ENCODE assay signal across 20 cellular contexts in the genomic region with DNA sequence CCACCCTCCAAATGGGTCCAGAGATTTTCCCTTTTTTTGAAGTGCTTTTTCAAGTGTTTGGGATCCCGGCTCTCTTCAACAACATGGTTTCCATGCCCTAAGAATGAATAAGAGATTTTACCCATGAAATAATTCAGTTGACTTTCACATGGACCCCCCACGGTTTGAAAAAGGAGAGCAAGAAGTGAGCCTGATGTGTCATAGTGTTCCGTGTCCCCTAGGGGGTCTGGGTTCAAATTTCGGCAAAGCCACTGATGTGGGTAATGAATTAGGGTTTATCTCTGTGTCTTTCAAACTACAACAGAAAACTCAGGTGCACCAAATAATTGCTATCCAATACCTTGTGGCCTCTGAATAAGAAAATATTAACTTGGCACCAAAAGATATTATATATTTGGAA. TPM values are rescaled to one million over a fixed set of nuclear protein-coding genes. Genes with fewer than 3 reads are reported as not detected.
DNase-seq lines count a peak whose midpoint lies in the region; ATAC-seq and TF ChIP-seq lines count a peak whose summit lies in the region.
"Had no signal": no experiment of that assay in that cellular context is flagged by ENCODE, and none has a peak within 500 bp of the region (broad histone marks: within the 10 kb centered on the region; RNA-seq: fewer than 3 reads in every experiment).

No MANE protein-coding gene starts in this region.

- no peak overlapping the region for H3K14ac ChIP-seq in IMR-90 (replicated peaks; ENCODE audit: low read depth, low read length)

- H2AFZ ChIP-seq in IMR-90 (replicated peaks; ENCODE audit: low read length, poor library complexity) = no peak overlapping the region

- dilution Hi-C loops in IMR-90 (cut with HindIII; ENCODE audit: low sequenced_read_pairs, unreplicated experiment) = no loop called here

- no peak overlapping the region for H2BK120ac ChIP-seq in IMR-90 (ENCODE audit: low read depth, low read length)

- TF ChIP-seq EP300 in esophagus muscularis mucosa (IDR thresholded peaks at IDR 0.05) = no peak

- peaks cover 11% of the 10 kb centered on the region in 2 experiments; a peak in 2 of 4 replicates for H3K79me1 ChIP-seq in IMR-90 (ENCODE audit: low read depth in 1 of 2, low read length in 2 of 2)

- no peak overlapping the region; the same call in 1 of the 2 replicates for H3K4ac ChIP-seq in IMR-90 (ENCODE audit: low read depth, low read length)

- H3K56ac ChIP-seq in IMR-90 (ENCODE audit: extremely low read depth, insufficient read depth, low read length) = no peak overlapping the region

- H2BK15ac ChIP-seq in IMR-90 (ENCODE audit: low read depth, low read length) = 0 out of 3 replicates have a peak overlapping the region, but pooled peaks have one; percentile 0

- WGBS in IMR-90 (ENCODE audit: extremely low coverage in 2 of 2, insufficient read length in 1 of 2), 2 experiments = 60% methylated on average over 1 of the region's 4 CpGs; no CpG with 5 or more reads in 1 of the 2 experiments
- WGBS in esophagus muscularis mucosa = 70% methylated on average over 4 of the region's 4 CpGs
- 79 to 80% methylated on average over 4 of the region's 4 CpGs for WGBS in thyroid gland, 2 donors

- TF ChIP-seq CTCF in IMR-90 (conservative IDR thresholded peaks at IDR 0.05; ENCODE audit: low read depth, low read length) = no peak
- TF ChIP-seq CTCF in esophagus muscularis mucosa (IDR thresholded peaks at IDR 0.05) = no peak
- TF ChIP-seq CTCF in neural crest cell (conservative IDR thresholded peaks at IDR 0.05) = no peak
- no peak for TF ChIP-seq CTCF in thyroid gland (IDR thresholded peaks at IDR 0.05)

- no peaks in the 10 kb centered on the region for H4K20me1 ChIP-seq in IMR-90 (ENCODE audit: insufficient read depth, low read length)

- 0 out of 2 replicates have a peak, but pooled peaks cover 2% of the 10 kb centered on the region for H3K9me1 ChIP-seq in IMR-90 (ENCODE audit: insufficient read depth, low read length)

- H2BK5ac ChIP-seq in IMR-90 (ENCODE audit: low read depth, low read length, poor library complexity, severe bottlenecking) = no peak overlapping the region

- H3K27ac ChIP-seq in IMR-90 (ENCODE audit: insufficient read depth, low read length) (no peak overlapping the region), esophagus muscularis mucosa (replicated peaks in 1 of 4) (peak overlapping the region; percentile 96 to 97 (median 96)), thyroid gland (peak overlapping the region in 2 of 3 donors; percentile 21 to 97)
- H3K27ac ChIP-seq: C4-2B, RWPE1, tibial artery had no signal

- no peak overlapping the region; the same call in 1 of the 2 replicates for H3K18ac ChIP-seq in IMR-90 (ENCODE audit: low read depth, low read length)

- TF ChIP-seq POLR2A in IMR-90 (IDR thresholded peaks at IDR 0.05; ENCODE audit: low read depth, low read length) (no peak), esophagus muscularis mucosa (IDR thresholded peaks at IDR 0.05; ENCODE audit: low read depth) (no peak), thyroid gland (IDR thresholded peaks at IDR 0.05) (no peak)

- H3K4me2 ChIP-seq in IMR-90 (ENCODE audit: low read depth, low read length) = no peak overlapping the region

- H3K36me3 Mint-ChIP-seq in neural crest cell (ENCODE audit: low read depth) = peaks cover 17% of the 10 kb centered on the region

- H3K9me3 Mint-ChIP-seq in neural crest cell = no peaks in the 10 kb centered on the region
- H3K9me3 Mint-ChIP-seq: activated naive CD8-positive, alpha-beta T cell treated with anti-CD3 and anti-CD28 coated beads, Interleukin-2, amount 10 ng/mL, durations not matched to agents 7 days and 5 days had no signal

- H2AK9ac ChIP-seq in IMR-90 (replicated peaks; ENCODE audit: low read depth, low read length, poor library complexity) = no peak overlapping the region

- POLR2A ChIA-PET in IMR-90 (lab: Charles Lee; ENCODE audit: unreplicated experiment) = no interaction called here

- no peaks in the 10 kb centered on the region; the same call in 1 of the 2 replicates for H3K27me3 ChIP-seq in IMR-90 (ENCODE audit: control insufficient read depth, insufficient read depth, low read length)
- no peaks in the 10 kb centered on the region for H3K27me3 ChIP-seq in esophagus muscularis mucosa
- H3K27me3 ChIP-seq in thyroid gland = no peaks in the 10 kb centered on the region
- H3K27me3 ChIP-seq: MG63, tibial artery had no signal

- peaks cover 16% of the 10 kb centered on the region for H3K27me3 Mint-ChIP-seq in neural crest cell (ENCODE audit: low read depth)

- intact Hi-C loops in IMR-90 (cut with micrococcal nuclease) = loop anchor here (5.0 kb wide), 4 partner anchors 47 to 572 kb away; partner anchors contain the start of gene CCDC80
- intact Hi-C loops in esophagus muscularis mucosa (cut with DNase I) = loop anchor here (5.0 kb wide), 4 partner anchors 33 to 162 kb away; no protein-coding TSS in a partner anchor
- intact Hi-C loops in thyroid gland (cut with DNase I) = no loop called here

- TF ChIP-seq RAD21 in IMR-90 (IDR thresholded peaks at IDR 0.05; ENCODE audit: low read length) = no peak

- H4K8ac ChIP-seq in IMR-90 (ENCODE audit: low read depth in 2 of 2, low read length in 2 of 2) = no peak overlapping the region

- no peak overlapping the region for H4K91ac ChIP-seq in IMR-90 (ENCODE audit: insufficient read depth, low read depth, low read length)

- CTCF ChIA-PET in IMR-90 (lab: Yijun Ruan, JAX) = no interaction called here

- H2BK20ac ChIP-seq in IMR-90 (ENCODE audit: low read depth, low read length) = no peak overlapping the region

- DNase-seq in IMR-90 = no peak
- peak; percentile 68 for DNase-seq in esophagus muscularis mucosa (ENCODE audit: extremely low spot score)
- DNase-seq in neural crest cell (ENCODE audit: low read depth, low spot score) = no peak
- no peak for DNase-seq in thyroid gland
- DNase-seq in islet precursor cell = no peak
- DNase-seq in SKM-1 treated with dmso at 0.1 percent for 144 hours (lab: John Stamatoyannopoulos, UW; ENCODE audit: unreplicated experiment) = no peak
- DNase-seq: activated CD4-positive, alpha-beta T cell treated with anti-CD3 and anti-CD28 coated beads, Interleukin-2, amount 50 U/mL, for 48 hours; activated naive CD8-positive, alpha-beta T cell treated with anti-CD3 and anti-CD28 coated beads, Interleukin-2, amount 10 ng/mL, durations not matched to agents 7 days and 5 days; DMS79 treated with DMSO at 0.1 percent for 48 hours; left colon; MG63; NCI-H187; posterior cingulate gyrus; spleen; tibial artery had no signal

- H3K4me1 Mint-ChIP-seq in neural crest cell = peaks cover 77% of the 10 kb centered on the region

- H3K36me3 ChIP-seq in IMR-90 (ENCODE audit: control insufficient read depth, insufficient read depth, low read length) (peaks cover 14% of the 10 kb centered on the region), esophagus muscularis mucosa (peaks cover 0 to 32% (median 14%) of the 10 kb centered on the region in 4 donors), thyroid gland (peaks cover 9 to 14% of the 10 kb centered on the region in 2 donors)
- H3K36me3 ChIP-seq: MG63, spleen had no signal

- H3K9me3 ChIP-seq in IMR-90 (ENCODE audit: control insufficient read depth, insufficient read depth, low read length) = no peaks in the 10 kb centered on the region
- no peaks in the 10 kb centered on the region for H3K9me3 ChIP-seq in esophagus muscularis mucosa
- no peaks in the 10 kb centered on the region for H3K9me3 ChIP-seq in thyroid gland
- H3K9me3 ChIP-seq: MG63, spleen, tibial artery had no signal

- H4K5ac ChIP-seq in IMR-90 (ENCODE audit: low read depth, low read length) = no peak overlapping the region

- no peak overlapping the region for H3K23ac ChIP-seq in IMR-90 (ENCODE audit: low read depth, low read length)

- in situ Hi-C loops in IMR-90 (cut with MboI; ENCODE audit: low sequenced_read_pairs) = no loop called here

- H3K4me1 ChIP-seq in IMR-90 (ENCODE audit: control insufficient read depth, insufficient read depth, low read length) (peaks cover 16% of the 10 kb centered on the region), esophagus muscularis mucosa (peaks cover 6 to 74% (median 71%) of the 10 kb centered on the region in 4 donors), thyroid gland (peaks cover 21 to 23% of the 10 kb centered on the region in 2 donors)

- H2AK5ac ChIP-seq in IMR-90 (ENCODE audit: low read depth, low read length) = peak overlapping the region; percentile 52

- no peak overlapping the region for H3K27ac Mint-ChIP-seq in neural crest cell (ENCODE audit: unreplicated experiment)
- H3K27ac Mint-ChIP-seq: activated naive CD8-positive, alpha-beta T cell treated with anti-CD3 and anti-CD28 coated beads, Interleukin-2, amount 10 ng/mL, durations not matched to agents 7 days and 5 days had no signal

- ATAC-seq in IMR-90 (ENCODE audit: low read depth) = no peak
- no peak for ATAC-seq in HG03378 (IDR thresholded peaks at IDR 0.05; ENCODE audit: unreplicated experiment)
- no peak for ATAC-seq in HG02759 (IDR thresholded peaks at IDR 0.05; ENCODE audit: unreplicated experiment)
- ATAC-seq: left colon had no signal

- no peak overlapping the region for H3K9ac ChIP-seq in IMR-90 (ENCODE audit: low read depth, low read length)

- no TSS peak for BruUV-seq in IMR-90 (replicated peaks; lab: Mats Ljungman, UMichigan)

- H3K4me3 ChIP-seq in IMR-90 (ENCODE audit: insufficient read depth, low read depth, low read length) (no peak overlapping the region), esophagus muscularis mucosa (peak overlapping the region; percentile 70 to 97 (median 89)), thyroid gland (replicated peaks in 1 of 3) (no peak overlapping the region)
- H3K4me3 ChIP-seq: MG63, tibial artery had no signal

- H3K4me3 Mint-ChIP-seq in neural crest cell = peak overlapping the region; percentile 92
- H3K4me3 Mint-ChIP-seq: activated naive CD8-positive, alpha-beta T cell treated with anti-CD3 and anti-CD28 coated beads, Interleukin-2, amount 10 ng/mL, durations not matched to agents 7 days and 5 days had no signal

TF ChIP-seq in IMR-90, 13 proteins besides CTCF, POLR2A, EP300 and RAD21 (continues in another document):
- no peak for TF ChIP-seq MXI1 (IDR thresholded peaks at IDR 0.05; ENCODE audit: borderline replicate concordance, low read depth, low read length)
- TF ChIP-seq RFX5 (IDR thresholded peaks at IDR 0.05; ENCODE audit: low read depth, low read length) = no peak
- TF ChIP-seq, protein P1, sequence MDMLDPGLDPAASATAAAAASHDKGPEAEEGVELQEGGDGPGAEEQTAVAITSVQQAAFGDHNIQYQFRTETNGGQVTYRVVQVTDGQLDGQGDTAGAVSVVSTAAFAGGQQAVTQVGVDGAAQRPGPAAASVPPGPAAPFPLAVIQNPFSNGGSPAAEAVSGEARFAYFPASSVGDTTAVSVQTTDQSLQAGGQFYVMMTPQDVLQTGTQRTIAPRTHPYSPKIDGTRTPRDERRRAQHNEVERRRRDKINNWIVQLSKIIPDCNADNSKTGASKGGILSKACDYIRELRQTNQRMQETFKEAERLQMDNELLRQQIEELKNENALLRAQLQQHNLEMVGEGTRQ (IDR thresholded peaks at IDR 0.05; ENCODE audit: low read depth, low read length) = no peak

RNA-seq across cellular contexts. Expression of gene BOC, which starts 2.9 kb away (rescaled TPM):
- total RNA-seq in IMR-90 (2012; rRNA removed) (5.3 and 6.8 TPM in 2 replicates), esophagus muscularis mucosa (100 to 1,000 TPM in 1 of 4 donors, 10 to 100 TPM in 3; 87.2 to 119 (median 90.8) TPM), neural crest cell (114 and 130 TPM in 2 replicates), thyroid gland (10 to 100 TPM; 40.2 to 68.3 (median 51.2) TPM)
- 13.6 and 15.2 TPM in 2 replicates for polyA plus RNA-seq in IMR-90 (2012; rRNA removed)
- polyA plus RNA-seq in IMR-90 (2012; cell fraction: cytosol; rRNA removed) = 7.2 and 13.2 TPM in 2 replicates
- 15.6 and 22.1 TPM in 2 replicates for polyA plus RNA-seq in IMR-90 (2012; cell fraction: nucleus; rRNA removed; ENCODE audit: low replicate concordance)
- total RNA-seq: activated naive CD8-positive, alpha-beta T cell treated with anti-CD3 and anti-CD28 coated beads, Interleukin-2, amount 10 ng/mL, durations not matched to agents 7 days and 5 days; NCI-H460 had no signal

Comparison
In these comparisons a context has a peak if more than half of its experiments do, and no peak if none do; other contexts are left out.
1. H3K4me3 ChIP-seq: peak in esophagus muscularis mucosa (4 of 4); none in IMR-90 (single experiment) and thyroid gland (0 of 3).